1 cellular context compared by ENCODE assay signal in the genomic region with DNA sequence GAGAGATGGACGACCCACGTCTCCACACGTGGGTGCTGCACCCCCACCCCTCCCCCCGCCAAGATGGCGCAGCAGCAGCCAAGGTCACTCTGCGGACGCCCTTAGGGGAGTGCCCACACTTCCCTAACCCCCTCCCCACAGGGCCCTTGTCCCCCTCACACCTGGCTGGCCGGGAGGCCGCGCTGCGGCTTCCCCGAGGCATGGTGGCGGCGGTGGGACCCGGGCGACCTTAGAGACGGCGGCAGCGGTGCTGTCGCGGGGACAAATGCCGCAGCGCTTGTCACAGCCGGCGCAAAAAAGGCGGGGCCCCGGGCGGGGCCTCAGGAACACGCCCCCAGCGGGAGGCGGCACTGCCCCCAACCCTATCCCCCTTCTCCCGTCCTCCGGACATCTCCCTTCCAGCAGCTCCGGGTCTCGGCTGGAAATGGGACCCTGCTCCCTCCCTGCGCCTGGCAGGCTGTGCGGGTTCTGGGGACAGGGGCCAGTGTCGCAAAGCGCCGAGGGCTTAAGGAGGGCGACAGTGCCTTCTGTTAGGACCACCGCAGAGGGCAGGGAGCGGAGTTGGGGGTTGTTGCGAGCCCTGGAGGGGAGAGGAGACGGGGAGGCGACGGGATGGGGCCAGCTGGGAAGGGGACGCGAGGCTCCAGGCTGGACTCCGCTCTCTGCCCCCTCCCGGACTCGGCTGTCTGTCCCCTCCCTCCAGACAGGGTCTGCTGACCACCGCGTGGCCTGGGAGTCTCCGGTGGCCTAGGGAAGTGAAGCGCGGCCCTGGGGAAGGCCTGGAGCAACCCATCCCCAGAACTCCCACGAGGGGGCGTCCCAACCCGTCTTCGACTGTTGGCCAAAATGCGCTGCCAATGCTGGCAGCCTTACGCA.
TF ChIP-seq lines count a peak whose summit lies in the region.

A gene (minus strand): TSS at position 300 of the 876 bp plus-strand sequence. CDS start 98 bp downstream, at position 202.

TF ChIP-seq in HepG2, 621 proteins besides CTCF, POLR2A, EP300 and RAD21 (continued from another document and continues in another):
- TF ChIP-seq, protein P1, sequence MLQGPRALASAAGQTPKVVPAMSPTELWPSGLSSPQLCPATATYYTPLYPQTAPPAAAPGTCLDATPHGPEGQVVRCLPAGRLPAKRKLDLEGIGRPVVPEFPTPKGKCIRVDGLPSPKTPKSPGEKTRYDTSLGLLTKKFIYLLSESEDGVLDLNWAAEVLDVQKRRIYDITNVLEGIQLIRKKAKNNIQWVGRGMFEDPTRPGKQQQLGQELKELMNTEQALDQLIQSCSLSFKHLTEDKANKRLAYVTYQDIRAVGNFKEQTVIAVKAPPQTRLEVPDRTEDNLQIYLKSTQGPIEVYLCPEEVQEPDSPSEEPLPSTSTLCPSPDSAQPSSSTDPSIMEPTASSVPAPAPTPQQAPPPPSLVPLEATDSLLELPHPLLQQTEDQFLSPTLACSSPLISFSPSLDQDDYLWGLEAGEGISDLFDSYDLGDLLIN (CRISPR knock-in tag; IDR thresholded peaks at IDR 0.05; ENCODE audit: borderline replicate concordance), result no peak
- TF ChIP-seq, protein P2, sequence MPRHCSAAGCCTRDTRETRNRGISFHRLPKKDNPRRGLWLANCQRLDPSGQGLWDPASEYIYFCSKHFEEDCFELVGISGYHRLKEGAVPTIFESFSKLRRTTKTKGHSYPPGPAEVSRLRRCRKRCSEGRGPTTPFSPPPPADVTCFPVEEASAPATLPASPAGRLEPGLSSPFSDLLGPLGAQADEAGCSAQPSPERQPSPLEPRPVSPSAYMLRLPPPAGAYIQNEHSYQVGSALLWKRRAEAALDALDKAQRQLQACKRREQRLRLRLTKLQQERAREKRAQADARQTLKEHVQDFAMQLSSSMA (CRISPR knock-in tag; IDR thresholded peaks at IDR 0.05), result no peak
- TF ChIP-seq, protein P3, sequence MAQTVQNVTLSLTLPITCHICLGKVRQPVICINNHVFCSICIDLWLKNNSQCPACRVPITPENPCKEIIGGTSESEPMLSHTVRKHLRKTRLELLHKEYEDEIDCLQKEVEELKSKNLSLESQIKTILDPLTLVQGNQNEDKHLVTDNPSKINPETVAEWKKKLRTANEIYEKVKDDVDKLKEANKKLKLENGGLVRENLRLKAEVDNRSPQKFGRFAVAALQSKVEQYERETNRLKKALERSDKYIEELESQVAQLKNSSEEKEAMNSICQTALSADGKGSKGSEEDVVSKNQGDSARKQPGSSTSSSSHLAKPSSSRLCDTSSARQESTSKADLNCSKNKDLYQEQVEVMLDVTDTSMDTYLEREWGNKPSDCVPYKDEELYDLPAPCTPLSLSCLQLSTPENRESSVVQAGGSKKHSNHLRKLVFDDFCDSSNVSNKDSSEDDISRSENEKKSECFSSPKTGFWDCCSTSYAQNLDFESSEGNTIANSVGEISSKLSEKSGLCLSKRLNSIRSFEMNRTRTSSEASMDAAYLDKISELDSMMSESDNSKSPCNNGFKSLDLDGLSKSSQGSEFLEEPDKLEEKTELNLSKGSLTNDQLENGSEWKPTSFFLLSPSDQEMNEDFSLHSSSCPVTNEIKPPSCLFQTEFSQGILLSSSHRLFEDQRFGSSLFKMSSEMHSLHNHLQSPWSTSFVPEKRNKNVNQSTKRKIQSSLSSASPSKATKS (CRISPR knock-in tag; IDR thresholded peaks at IDR 0.05), result no peak
- TF ChIP-seq TRIM24 (CRISPR knock-in tag; IDR thresholded peaks at IDR 0.05) (no peak), AHR (CRISPR knock-in tag; IDR thresholded peaks at IDR 0.05) (peak; percentile 20; the same call in 1 of the 2 replicates), ZNF619 (CRISPR knock-in tag; IDR thresholded peaks at IDR 0.05) (no peak), TOPORS (CRISPR knock-in tag; IDR thresholded peaks at IDR 0.05) (no peak), DMAP1 (CRISPR knock-in tag; IDR thresholded peaks at IDR 0.05) (no peak; the same call in 1 of the 2 replicates), ZNF383 (CRISPR knock-in tag; IDR thresholded peaks at IDR 0.05; ENCODE audit: borderline replicate concordance) (peak; percentile 64; the same call in 1 of the 2 replicates), ZNF292 (CRISPR knock-in tag; IDR thresholded peaks at IDR 0.05; ENCODE audit: borderline replicate concordance, low read depth) (no peak; the same call in 1 of the 2 replicates), CCAR2 (optimal IDR thresholded peaks at IDR 0.05; ENCODE audit: low read depth, low read length) (no peak), GZF1 (CRISPR knock-in tag; IDR thresholded peaks at IDR 0.05) (peak; percentile 73; the same call in 1 of the 2 replicates), ZNF224 (CRISPR knock-in tag; IDR thresholded peaks at IDR 0.05) (no peak), PHF21A (CRISPR knock-in tag; IDR thresholded peaks at IDR 0.05) (peak; percentile 85), ZNF607 (CRISPR knock-in tag; IDR thresholded peaks at IDR 0.05; ENCODE audit: borderline replicate concordance) (peak; percentile 7; the same call in 1 of the 2 replicates), ZNF841 (CRISPR knock-in tag; IDR thresholded peaks at IDR 0.05; ENCODE audit: borderline replicate concordance) (no peak), ZNF17 (CRISPR knock-in tag; IDR thresholded peaks at IDR 0.05) (no peak), ZSCAN20 (CRISPR knock-in tag; IDR thresholded peaks at IDR 0.05; ENCODE audit: borderline replicate concordance) (no peak), ZNF121 (CRISPR knock-in tag; IDR thresholded peaks at IDR 0.05) (peak; percentile 36), ZSCAN25 (CRISPR knock-in tag; IDR thresholded peaks at IDR 0.05) (no peak; the same call in none of the 2 replicates), KLF6 (CRISPR knock-in tag; IDR thresholded peaks at IDR 0.05) (no peak; the same call in 1 of the 2 replicates), ZNF614 (CRISPR knock-in tag; IDR thresholded peaks at IDR 0.05; ENCODE audit: borderline replicate concordance) (peak; percentile 5; the same call in 1 of the 2 replicates), ARID2 (CRISPR knock-in tag; IDR thresholded peaks at IDR 0.05; ENCODE audit: borderline replicate concordance) (peak; percentile 57; the same call in 1 of the 2 replicates), RCOR2 (CRISPR knock-in tag; IDR thresholded peaks at IDR 0.05) (0 out of 2 replicates have a peak, but pooled peaks have one; percentile 11), RFX1 (IDR thresholded peaks at IDR 0.05) (no peak), ZNF207 (IDR thresholded peaks at IDR 0.05; ENCODE audit: borderline replicate concordance) (no peak), KDM5B (CRISPR knock-in tag; IDR thresholded peaks at IDR 0.05; ENCODE audit: borderline replicate concordance) (peak; percentile 19; the same call in 1 of the 2 replicates), ELF1 (CRISPR knock-in tag; IDR thresholded peaks at IDR 0.05) (peak; percentile 47; the same call in 1 of the 2 replicates), KDM5A (IDR thresholded peaks at IDR 0.05; ENCODE audit: borderline replicate concordance, low read length) (no peak; the same call in 1 of the 2 replicates), NCOA5 (CRISPR knock-in tag; IDR thresholded peaks at IDR 0.05) (no peak), SNAI1 (CRISPR knock-in tag; IDR thresholded peaks at IDR 0.05; ENCODE audit: borderline replicate concordance) (no peak; the same call in 1 of the 2 replicates), MXI1 (IDR thresholded peaks at IDR 0.05; ENCODE audit: borderline replicate concordance, low read depth, low read length) (peak; percentile 73; the same call in 2 of the 3 replicates)
- TF ChIP-seq, protein P4, sequence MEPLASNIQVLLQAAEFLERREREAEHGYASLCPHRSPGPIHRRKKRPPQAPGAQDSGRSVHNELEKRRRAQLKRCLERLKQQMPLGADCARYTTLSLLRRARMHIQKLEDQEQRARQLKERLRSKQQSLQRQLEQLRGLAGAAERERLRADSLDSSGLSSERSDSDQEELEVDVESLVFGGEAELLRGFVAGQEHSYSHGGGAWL (CRISPR knock-in tag; IDR thresholded peaks at IDR 0.05), result no peak; the same call in 1 of the 2 replicates
- TF ChIP-seq, protein P5, sequence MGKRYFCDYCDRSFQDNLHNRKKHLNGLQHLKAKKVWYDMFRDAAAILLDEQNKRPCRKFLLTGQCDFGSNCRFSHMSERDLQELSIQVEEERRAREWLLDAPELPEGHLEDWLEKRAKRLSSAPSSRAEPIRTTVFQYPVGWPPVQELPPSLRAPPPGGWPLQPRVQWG (CRISPR knock-in tag; IDR thresholded peaks at IDR 0.05; ENCODE audit: borderline replicate concordance, low read depth), result no peak
- TF ChIP-seq, protein P6, sequence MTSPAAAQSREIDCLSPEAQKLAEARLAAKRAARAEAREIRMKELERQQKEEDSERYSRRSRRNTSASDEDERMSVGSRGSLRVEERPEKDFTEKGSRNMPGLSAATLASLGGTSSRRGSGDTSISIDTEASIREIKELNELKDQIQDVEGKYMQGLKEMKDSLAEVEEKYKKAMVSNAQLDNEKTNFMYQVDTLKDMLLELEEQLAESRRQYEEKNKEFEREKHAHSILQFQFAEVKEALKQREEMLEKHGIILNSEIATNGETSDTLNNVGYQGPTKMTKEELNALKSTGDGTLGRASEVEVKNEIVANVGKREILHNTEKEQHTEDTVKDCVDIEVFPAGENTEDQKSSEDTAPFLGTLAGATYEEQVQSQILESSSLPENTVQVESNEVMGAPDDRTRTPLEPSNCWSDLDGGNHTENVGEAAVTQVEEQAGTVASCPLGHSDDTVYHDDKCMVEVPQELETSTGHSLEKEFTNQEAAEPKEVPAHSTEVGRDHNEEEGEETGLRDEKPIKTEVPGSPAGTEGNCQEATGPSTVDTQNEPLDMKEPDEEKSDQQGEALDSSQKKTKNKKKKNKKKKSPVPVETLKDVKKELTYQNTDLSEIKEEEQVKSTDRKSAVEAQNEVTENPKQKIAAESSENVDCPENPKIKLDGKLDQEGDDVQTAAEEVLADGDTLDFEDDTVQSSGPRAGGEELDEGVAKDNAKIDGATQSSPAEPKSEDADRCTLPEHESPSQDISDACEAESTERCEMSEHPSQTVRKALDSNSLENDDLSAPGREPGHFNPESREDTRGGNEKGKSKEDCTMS (CRISPR knock-in tag; conservative IDR thresholded peaks at IDR 0.05), result no peak
- TF ChIP-seq, protein P7, sequence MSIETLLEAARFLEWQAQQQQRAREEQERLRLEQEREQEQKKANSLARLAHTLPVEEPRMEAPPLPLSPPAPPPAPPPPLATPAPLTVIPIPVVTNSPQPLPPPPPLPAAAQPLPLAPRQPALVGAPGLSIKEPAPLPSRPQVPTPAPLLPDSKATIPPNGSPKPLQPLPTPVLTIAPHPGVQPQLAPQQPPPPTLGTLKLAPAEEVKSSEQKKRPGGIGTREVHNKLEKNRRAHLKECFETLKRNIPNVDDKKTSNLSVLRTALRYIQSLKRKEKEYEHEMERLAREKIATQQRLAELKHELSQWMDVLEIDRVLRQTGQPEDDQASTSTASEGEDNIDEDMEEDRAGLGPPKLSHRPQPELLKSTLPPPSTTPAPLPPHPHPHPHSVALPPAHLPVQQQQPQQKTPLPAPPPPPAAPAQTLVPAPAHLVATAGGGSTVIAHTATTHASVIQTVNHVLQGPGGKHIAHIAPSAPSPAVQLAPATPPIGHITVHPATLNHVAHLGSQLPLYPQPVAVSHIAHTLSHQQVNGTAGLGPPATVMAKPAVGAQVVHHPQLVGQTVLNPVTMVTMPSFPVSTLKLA (IDR thresholded peaks at IDR 0.05), result no peak
- TF ChIP-seq, protein P8, sequence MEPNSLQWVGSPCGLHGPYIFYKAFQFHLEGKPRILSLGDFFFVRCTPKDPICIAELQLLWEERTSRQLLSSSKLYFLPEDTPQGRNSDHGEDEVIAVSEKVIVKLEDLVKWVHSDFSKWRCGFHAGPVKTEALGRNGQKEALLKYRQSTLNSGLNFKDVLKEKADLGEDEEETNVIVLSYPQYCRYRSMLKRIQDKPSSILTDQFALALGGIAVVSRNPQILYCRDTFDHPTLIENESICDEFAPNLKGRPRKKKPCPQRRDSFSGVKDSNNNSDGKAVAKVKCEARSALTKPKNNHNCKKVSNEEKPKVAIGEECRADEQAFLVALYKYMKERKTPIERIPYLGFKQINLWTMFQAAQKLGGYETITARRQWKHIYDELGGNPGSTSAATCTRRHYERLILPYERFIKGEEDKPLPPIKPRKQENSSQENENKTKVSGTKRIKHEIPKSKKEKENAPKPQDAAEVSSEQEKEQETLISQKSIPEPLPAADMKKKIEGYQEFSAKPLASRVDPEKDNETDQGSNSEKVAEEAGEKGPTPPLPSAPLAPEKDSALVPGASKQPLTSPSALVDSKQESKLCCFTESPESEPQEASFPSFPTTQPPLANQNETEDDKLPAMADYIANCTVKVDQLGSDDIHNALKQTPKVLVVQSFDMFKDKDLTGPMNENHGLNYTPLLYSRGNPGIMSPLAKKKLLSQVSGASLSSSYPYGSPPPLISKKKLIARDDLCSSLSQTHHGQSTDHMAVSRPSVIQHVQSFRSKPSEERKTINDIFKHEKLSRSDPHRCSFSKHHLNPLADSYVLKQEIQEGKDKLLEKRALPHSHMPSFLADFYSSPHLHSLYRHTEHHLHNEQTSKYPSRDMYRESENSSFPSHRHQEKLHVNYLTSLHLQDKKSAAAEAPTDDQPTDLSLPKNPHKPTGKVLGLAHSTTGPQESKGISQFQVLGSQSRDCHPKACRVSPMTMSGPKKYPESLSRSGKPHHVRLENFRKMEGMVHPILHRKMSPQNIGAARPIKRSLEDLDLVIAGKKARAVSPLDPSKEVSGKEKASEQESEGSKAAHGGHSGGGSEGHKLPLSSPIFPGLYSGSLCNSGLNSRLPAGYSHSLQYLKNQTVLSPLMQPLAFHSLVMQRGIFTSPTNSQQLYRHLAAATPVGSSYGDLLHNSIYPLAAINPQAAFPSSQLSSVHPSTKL (CRISPR knock-in tag; IDR thresholded peaks at IDR 0.05), result peak; percentile 5; the same call in 1 of the 2 replicates
- TF ChIP-seq, protein P9, sequence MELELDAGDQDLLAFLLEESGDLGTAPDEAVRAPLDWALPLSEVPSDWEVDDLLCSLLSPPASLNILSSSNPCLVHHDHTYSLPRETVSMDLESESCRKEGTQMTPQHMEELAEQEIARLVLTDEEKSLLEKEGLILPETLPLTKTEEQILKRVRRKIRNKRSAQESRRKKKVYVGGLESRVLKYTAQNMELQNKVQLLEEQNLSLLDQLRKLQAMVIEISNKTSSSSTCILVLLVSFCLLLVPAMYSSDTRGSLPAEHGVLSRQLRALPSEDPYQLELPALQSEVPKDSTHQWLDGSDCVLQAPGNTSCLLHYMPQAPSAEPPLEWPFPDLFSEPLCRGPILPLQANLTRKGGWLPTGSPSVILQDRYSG (CRISPR knock-in tag; IDR thresholded peaks at IDR 0.05), result no peak
- TF ChIP-seq, protein P10, sequence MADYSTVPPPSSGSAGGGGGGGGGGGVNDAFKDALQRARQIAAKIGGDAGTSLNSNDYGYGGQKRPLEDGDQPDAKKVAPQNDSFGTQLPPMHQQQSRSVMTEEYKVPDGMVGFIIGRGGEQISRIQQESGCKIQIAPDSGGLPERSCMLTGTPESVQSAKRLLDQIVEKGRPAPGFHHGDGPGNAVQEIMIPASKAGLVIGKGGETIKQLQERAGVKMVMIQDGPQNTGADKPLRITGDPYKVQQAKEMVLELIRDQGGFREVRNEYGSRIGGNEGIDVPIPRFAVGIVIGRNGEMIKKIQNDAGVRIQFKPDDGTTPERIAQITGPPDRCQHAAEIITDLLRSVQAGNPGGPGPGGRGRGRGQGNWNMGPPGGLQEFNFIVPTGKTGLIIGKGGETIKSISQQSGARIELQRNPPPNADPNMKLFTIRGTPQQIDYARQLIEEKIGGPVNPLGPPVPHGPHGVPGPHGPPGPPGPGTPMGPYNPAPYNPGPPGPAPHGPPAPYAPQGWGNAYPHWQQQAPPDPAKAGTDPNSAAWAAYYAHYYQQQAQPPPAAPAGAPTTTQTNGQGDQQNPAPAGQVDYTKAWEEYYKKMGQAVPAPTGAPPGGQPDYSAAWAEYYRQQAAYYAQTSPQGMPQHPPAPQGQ (CRISPR knock-in tag; IDR thresholded peaks at IDR 0.05; ENCODE audit: borderline replicate concordance), result no peak
